ENCODE assay signal across 8 cellular contexts in the genomic region with DNA sequence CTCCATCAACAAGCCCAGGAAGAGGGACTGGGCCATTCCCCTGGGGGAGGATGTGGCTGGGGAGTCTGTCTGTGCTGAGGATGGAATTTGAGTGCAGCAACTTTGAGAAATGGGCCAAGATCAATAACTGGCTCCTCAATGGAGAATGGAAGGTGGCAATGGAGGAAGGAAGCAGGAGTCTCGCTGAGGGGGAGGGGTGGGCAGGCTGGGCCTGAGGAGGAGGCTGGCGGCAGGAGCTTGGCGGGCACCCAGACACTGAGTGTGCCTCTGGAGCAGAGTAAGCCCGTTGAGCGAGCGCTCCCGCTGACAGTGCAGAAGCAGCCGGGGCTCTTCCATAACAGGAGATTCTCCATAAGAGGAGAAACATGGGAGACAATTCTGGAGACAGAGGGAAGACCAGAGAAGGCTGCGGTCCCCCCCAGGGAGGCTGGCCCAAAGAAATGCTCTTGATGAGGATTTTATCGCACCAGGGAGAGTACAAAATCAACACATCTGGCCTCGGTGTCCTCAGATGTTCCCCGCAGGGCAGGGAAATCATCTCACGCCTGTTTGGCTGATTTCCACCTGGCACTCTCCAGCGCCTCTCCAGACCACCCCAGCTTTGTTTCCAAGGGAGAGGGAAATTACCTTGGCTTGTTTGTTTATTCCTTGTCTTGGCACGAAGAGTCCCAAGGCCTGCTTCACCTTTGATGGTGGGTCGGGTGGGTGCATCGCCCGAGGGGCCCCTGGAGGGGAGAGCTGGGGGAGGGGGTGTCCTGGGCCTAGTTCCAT. TPM values are rescaled to one million over a fixed set of nuclear protein-coding genes. Genes with fewer than 3 reads are reported as not detected.
DNase-seq lines count a peak whose midpoint lies in the region; ATAC-seq and TF ChIP-seq lines count a peak whose summit lies in the region.

No MANE protein-coding gene starts in this region.

- H3K27ac ChIP-seq in cingulate gyrus (ENCODE audit: low read depth, low read length) = peak overlapping the region; percentile 10

- H3K4me1 Mint-ChIP-seq in mesothelial cell of epicardium = peaks cover 24% of the 10 kb centered on the region
- H3K4me1 Mint-ChIP-seq in CD14-positive monocyte = peaks cover 20% of the 10 kb centered on the region

- ATAC-seq in GM19328 (IDR thresholded peaks at IDR 0.05; ENCODE audit: unreplicated experiment) = no peak
- ATAC-seq in GM18873 (IDR thresholded peaks at IDR 0.05; ENCODE audit: low FRiP score, unreplicated experiment) = no peak
- no peak for ATAC-seq in HG03432 (IDR thresholded peaks at IDR 0.05; ENCODE audit: unreplicated experiment)

- TF ChIP-seq CTCF in mesothelial cell of epicardium (IDR thresholded peaks at IDR 0.05; ENCODE audit: unreplicated experiment) = no peak
- no peak for TF ChIP-seq CTCF in CD14-positive monocyte (IDR thresholded peaks at IDR 0.05)

- H3K27me3 Mint-ChIP-seq in mesothelial cell of epicardium (ENCODE audit: low read depth) (peaks cover 8% of the 10 kb centered on the region), CD14-positive monocyte (ENCODE audit: low read depth in 3 of 3) (peaks cover 35 to 52% (median 42%) of the 10 kb centered on the region in 3 donors)

- H3K27ac Mint-ChIP-seq in mesothelial cell of epicardium = peak overlapping the region; percentile 21
- H3K27ac Mint-ChIP-seq in CD14-positive monocyte = peak overlapping the region in 1 of 7 donors; percentile 5

- H3K4me3 Mint-ChIP-seq in mesothelial cell of epicardium (no peak overlapping the region), CD14-positive monocyte (peak overlapping the region in 1 of 2 donors; percentile 27)

- intact Hi-C loops in CD14-positive monocyte (cut with micrococcal nuclease) = no loop called here

- H3K9me3 Mint-ChIP-seq in mesothelial cell of epicardium (no peaks in the 10 kb centered on the region), CD14-positive monocyte (peaks cover 0 to 8% (median 3%) of the 10 kb centered on the region in 7 donors)

- DNase-seq in AG20443 (ENCODE audit: low spot score) (peak; percentile 87), NCI-H1694 (lab: John Stamatoyannopoulos, UW) (peak; percentile 37), mesothelial cell of epicardium (ENCODE audit: low spot score in 2 of 2, unreplicated experiment in 2 of 2) (no peak), CD14-positive monocyte (ENCODE audit: low spot score) (no peak)

- H3K36me3 Mint-ChIP-seq in mesothelial cell of epicardium (no peaks in the 10 kb centered on the region), CD14-positive monocyte (peaks cover 16 to 19% of the 10 kb centered on the region in 2 donors)

RNA-seq across cellular contexts. Expression of a gene that starts 2.8 kb away (rescaled TPM):
- total RNA-seq in mesothelial cell of epicardium = 16.2 to 17.8 TPM (median 16.3 TPM) in 3 replicates
- not detected for polyA plus RNA-seq in CD14-positive monocyte

RNA-seq across cellular contexts. Expression of a gene that starts 21.6 kb away (rescaled TPM):
- total RNA-seq in mesothelial cell of epicardium = 34.5 to 38.3 TPM (median 36.3 TPM) in 3 replicates
- polyA plus RNA-seq in CD14-positive monocyte = 10 to 100 TPM; 25.7 to 44.4 TPM

RNA-seq across cellular contexts. Expression of a gene that starts 22.3 kb away (rescaled TPM):
- 13.5 to 16.5 TPM (median 15.0 TPM) in 3 replicates for total RNA-seq in mesothelial cell of epicardium
- 1 to 10 TPM; 1.9 to 4.7 TPM for polyA plus RNA-seq in CD14-positive monocyte

RNA-seq across cellular contexts. Expression of a gene that starts 51.9 kb away (rescaled TPM):
- 0.07 to 0.27 TPM (median 0.14 TPM) in 3 replicates for total RNA-seq in mesothelial cell of epicardium
- polyA plus RNA-seq in CD14-positive monocyte = not detected

Comparison
In these comparisons a context has a peak if more than half of its experiments do, and no peak if none do; other contexts are left out.
1. DNase-seq: peak in AG20443 (single experiment) and NCI-H1694 (single experiment); none in mesothelial cell of epicardium (0 of 2) and CD14-positive monocyte (single experiment).